ENCODE assay signal across 2 cellular contexts in the genomic region with DNA sequence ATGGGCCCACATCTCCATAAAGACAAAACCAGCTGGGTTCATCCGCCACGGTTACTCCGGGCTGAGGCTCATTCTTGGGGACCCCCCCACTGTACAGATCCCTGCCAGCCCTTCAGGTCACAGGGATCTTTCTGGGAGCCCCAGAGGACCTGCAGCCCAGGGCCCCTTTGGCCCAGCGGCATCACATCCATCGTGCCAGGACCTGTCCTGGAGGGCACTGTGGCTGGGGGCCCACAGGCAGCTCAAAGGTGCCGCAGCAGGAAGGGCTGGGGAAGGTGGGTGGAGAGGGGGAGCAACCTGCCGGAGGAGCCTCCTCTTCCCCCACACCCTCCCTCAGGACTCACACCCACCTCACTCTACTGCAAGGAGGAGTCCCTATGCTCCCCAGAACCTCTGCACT.
TF ChIP-seq lines count a peak whose summit lies in the region.

No MANE protein-coding gene starts in this region.

TF ChIP-seq in GM12891, 5 proteins besides CTCF, POLR2A, EP300 and RAD21:
- TF ChIP-seq PAX5 (IDR thresholded peaks at IDR 0.05; ENCODE audit: insufficient read depth, low read length, severe bottlenecking) = no peak
- no peak for TF ChIP-seq POU2F2 (IDR thresholded peaks at IDR 0.05; ENCODE audit: low read depth, low read length)
- no peak for TF ChIP-seq TAF1 (IDR thresholded peaks at IDR 0.05; ENCODE audit: low read depth, low read length)
- TF ChIP-seq SPI1 (IDR thresholded peaks at IDR 0.05; ENCODE audit: low read depth, low read length) = no peak
- no peak for TF ChIP-seq POLR2AphosphoS5 (IDR thresholded peaks at IDR 0.05; ENCODE audit: low read depth, low read length)

TF ChIP-seq in SK-N-SH, 30 proteins besides CTCF, POLR2A, EP300 and RAD21:
- TF ChIP-seq FOXJ3 (CRISPR knock-in tag; IDR thresholded peaks at IDR 0.05) (no peak), MEF2A (IDR thresholded peaks at IDR 0.05; ENCODE audit: borderline replicate concordance, low read depth) (no peak), RFX5 (IDR thresholded peaks at IDR 0.05; ENCODE audit: low read length) (no peak), SIN3A (IDR thresholded peaks at IDR 0.05; ENCODE audit: borderline replicate concordance, low read depth, low read length) (no peak), FOXM1 (IDR thresholded peaks at IDR 0.05; ENCODE audit: low read depth) (no peak), SMC3 (IDR thresholded peaks at IDR 0.05; ENCODE audit: low read depth, low read length) (no peak), NFIC (IDR thresholded peaks at IDR 0.05; ENCODE audit: borderline replicate concordance) (no peak), FOSL2 (IDR thresholded peaks at IDR 0.05; ENCODE audit: borderline replicate concordance, low read depth) (no peak), MXI1 (IDR thresholded peaks at IDR 0.05; ENCODE audit: low read depth, low read length) (no peak), JUND (IDR thresholded peaks at IDR 0.05) (no peak), EZH2phosphoT487 (IDR thresholded peaks at IDR 0.05; ENCODE audit: borderline replicate concordance, low read depth) (no peak), NRF1 (IDR thresholded peaks at IDR 0.05; ENCODE audit: low read depth, low read length) (no peak), CHD2 (IDR thresholded peaks at IDR 0.05; ENCODE audit: low read length, partially characterized antibody) (no peak)
- TF ChIP-seq, protein P1, sequence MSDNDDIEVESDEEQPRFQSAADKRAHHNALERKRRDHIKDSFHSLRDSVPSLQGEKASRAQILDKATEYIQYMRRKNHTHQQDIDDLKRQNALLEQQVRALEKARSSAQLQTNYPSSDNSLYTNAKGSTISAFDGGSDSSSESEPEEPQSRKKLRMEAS (IDR thresholded peaks at IDR 0.05; ENCODE audit: low read depth) = no peak
- TF ChIP-seq, protein P2, sequence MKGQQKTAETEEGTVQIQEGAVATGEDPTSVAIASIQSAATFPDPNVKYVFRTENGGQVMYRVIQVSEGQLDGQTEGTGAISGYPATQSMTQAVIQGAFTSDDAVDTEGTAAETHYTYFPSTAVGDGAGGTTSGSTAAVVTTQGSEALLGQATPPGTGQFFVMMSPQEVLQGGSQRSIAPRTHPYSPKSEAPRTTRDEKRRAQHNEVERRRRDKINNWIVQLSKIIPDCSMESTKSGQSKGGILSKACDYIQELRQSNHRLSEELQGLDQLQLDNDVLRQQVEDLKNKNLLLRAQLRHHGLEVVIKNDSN (IDR thresholded peaks at IDR 0.05; ENCODE audit: borderline replicate concordance, low read depth) = no peak
TF ChIP-seq in SK-N-SH: peak in this region for 0.
